Comparison of ENCODE assay signal across 8 cellular contexts in the genomic region with DNA sequence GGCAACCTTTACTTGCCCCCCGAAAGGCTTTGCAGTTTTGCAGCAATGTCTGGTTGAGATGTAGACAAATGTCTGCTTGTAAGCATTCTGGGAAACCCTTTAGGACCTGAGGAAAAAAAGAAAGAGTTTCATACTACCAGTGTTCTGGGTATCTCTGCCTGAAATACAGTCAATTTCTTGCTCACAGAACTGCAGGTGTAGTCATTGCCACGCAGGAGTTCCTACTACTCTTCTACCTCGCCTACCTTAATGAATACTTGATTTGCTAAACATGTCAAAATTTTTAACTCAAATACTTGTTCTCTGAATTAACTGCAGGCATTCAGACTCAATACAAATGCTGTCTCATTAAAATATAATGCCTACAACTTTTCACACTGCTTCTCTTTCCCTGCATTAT.
"Had no signal": no experiment of that assay in that cellular context is flagged by ENCODE, and none has a peak within 500 bp of the region (broad histone marks: within the 10 kb centered on the region; RNA-seq: fewer than 3 reads in every experiment).

No MANE protein-coding gene starts in this region.

- DNase-seq: GM23248, GOT3, H7, H9, HCEC 1CT, HFFc6 had no signal

- ATAC-seq: GM23338, HCT116 had no signal
